ENCODE assay signal across 8 cellular contexts in the genomic region with DNA sequence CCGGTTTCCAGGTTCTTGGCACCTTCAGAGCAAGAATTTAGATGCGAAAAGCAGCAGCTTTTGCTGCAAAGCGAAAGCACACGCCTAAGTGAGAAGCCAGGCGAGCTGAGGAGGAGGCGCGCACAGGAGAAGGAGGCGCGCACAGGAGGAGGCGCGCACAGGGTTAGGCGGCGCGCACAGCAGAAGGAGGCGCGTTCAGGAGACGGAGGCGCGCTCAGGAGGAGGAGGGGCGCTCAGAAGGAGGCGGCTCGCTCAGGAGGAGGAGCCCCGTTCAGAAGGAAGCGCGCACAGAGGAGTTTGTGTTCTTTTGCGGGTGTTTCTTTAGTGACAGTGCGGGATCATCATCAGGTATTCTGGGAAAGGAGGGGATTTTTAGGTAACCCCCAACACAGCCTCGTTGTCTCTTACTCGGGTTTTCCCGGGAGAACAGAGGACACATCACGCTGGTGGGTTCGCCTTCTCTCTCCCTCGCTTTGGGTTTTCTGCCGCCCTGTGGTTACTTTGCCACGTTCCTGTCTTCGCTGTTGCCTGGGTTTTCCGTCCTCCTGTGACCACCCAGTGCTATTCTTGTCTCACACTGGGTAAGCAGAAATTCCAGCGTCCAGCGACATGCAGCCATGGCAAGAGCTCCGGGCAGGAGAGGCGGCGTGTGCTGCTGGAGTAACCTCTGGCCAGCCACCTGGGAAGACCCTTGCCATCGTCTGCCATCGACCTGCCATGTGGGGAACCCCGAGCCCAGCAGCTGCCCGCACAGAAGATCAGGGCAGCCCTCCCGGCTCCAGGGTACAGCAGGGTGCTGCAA. TPM values are rescaled to one million over a fixed set of nuclear protein-coding genes. Genes with fewer than 3 reads are reported as not detected.
DNase-seq lines count a peak whose midpoint lies in the region; ATAC-seq and TF ChIP-seq lines count a peak whose summit lies in the region.

No MANE protein-coding gene starts in this region.

- H3K36me3 ChIP-seq in skeletal muscle satellite cell (ENCODE audit: insufficient read depth, low read length), result peaks cover 6% of the 10 kb centered on the region

- intact Hi-C loops in right cardiac atrium (cut with DNase I), result no loop called here

- H3K4me3 ChIP-seq in right cardiac atrium (ENCODE audit: low read length) (peak overlapping the region; percentile 43), skeletal muscle satellite cell (ENCODE audit: low read length) (peak overlapping the region; percentile 81)

- H3K27me3 ChIP-seq in right cardiac atrium (ENCODE audit: control insufficient read depth, insufficient read depth), result no peaks in the 10 kb centered on the region
- no peaks in the 10 kb centered on the region for H3K27me3 ChIP-seq in skeletal muscle satellite cell (ENCODE audit: control insufficient read depth, insufficient read depth, low read length)

- H3K4me1 ChIP-seq in right cardiac atrium (ENCODE audit: control insufficient read depth, insufficient read depth, low read length) (no peaks in the 10 kb centered on the region), skeletal muscle satellite cell (ENCODE audit: control insufficient read depth, insufficient read depth, low read length) (no peaks in the 10 kb centered on the region)

- 56% methylated on average over 47 of the region's 47 CpGs for WGBS in right cardiac atrium

- peak overlapping the region; percentile 72 for H3K9ac ChIP-seq in skeletal muscle satellite cell (ENCODE audit: low read depth, low read length)

- H3K27ac ChIP-seq in right cardiac atrium (ENCODE audit: low read length), result peak overlapping the region; percentile 66

- peak overlapping the region; percentile 99 for H3K4me2 ChIP-seq in skeletal muscle satellite cell (ENCODE audit: low read length)

- peak; percentile 43 for DNase-seq in DMS79 treated with DMSO at 0.1 percent for 48 hours (lab: John Stamatoyannopoulos, UW)
- DNase-seq in DMS79 (lab: John Stamatoyannopoulos, UW), result no peak
- DNase-seq in amygdala (lab: John Stamatoyannopoulos, UW), result peak in 45 of 56 donors; percentile 5 to 81 (median 37)
- DNase-seq in right cardiac atrium, result peak; percentile 47 to 91 (median 75)
- no peak for DNase-seq in NCI-H2107 treated with DMSO at 0.1 percent for 48 hours (lab: John Stamatoyannopoulos, UW; ENCODE audit: unreplicated experiment)

- H3K9me3 ChIP-seq in right cardiac atrium (ENCODE audit: control insufficient read depth, low read length), result no peaks in the 10 kb centered on the region
- H3K9me3 ChIP-seq in skeletal muscle satellite cell (replicated peaks; ENCODE audit: low read length), result no peaks in the 10 kb centered on the region

- ATAC-seq in HG03097 (IDR thresholded peaks at IDR 0.05; ENCODE audit: low FRiP score, unreplicated experiment), result peak; percentile 98
- ATAC-seq in SK-N-SH treated with all-trans-retinoic acid at 6 μM for 48 hours, result peak; percentile 89
- peak; percentile 98 for ATAC-seq in right cardiac atrium

TF ChIP-seq in SK-N-SH treated with all-trans-retinoic acid at 6 μM for 48 hours, 23 proteins besides CTCF, POLR2A, EP300 and RAD21 (continues in another document):
- TF ChIP-seq ISL1 (CRISPR knock-in tag; IDR thresholded peaks at IDR 0.05) (no peak), ZNF70 (CRISPR knock-in tag; IDR thresholded peaks at IDR 0.05) (no peak), PPARA (CRISPR knock-in tag; IDR thresholded peaks at IDR 0.05; ENCODE audit: borderline replicate concordance) (no peak), ZFP30 (CRISPR knock-in tag; IDR thresholded peaks at IDR 0.05) (no peak), ZNF8 (CRISPR knock-in tag; IDR thresholded peaks at IDR 0.05) (no peak), BACH2 (CRISPR knock-in tag; IDR thresholded peaks at IDR 0.05; ENCODE audit: borderline replicate concordance) (no peak), ZFP3 (CRISPR knock-in tag; IDR thresholded peaks at IDR 0.05) (no peak), ZNF565 (CRISPR knock-in tag; conservative IDR thresholded peaks at IDR 0.05; ENCODE audit: low read depth) (no peak), ZC3H10 (CRISPR knock-in tag; IDR thresholded peaks at IDR 0.05) (no peak), CSDC2 (CRISPR knock-in tag; IDR thresholded peaks at IDR 0.05) (no peak), ARNTL (CRISPR knock-in tag; IDR thresholded peaks at IDR 0.05; ENCODE audit: borderline replicate concordance, low read depth) (no peak), SNAI2 (CRISPR knock-in tag; IDR thresholded peaks at IDR 0.05) (no peak), GLIS3 (CRISPR knock-in tag; IDR thresholded peaks at IDR 0.05) (no peak)
- TF ChIP-seq, protein P1, sequence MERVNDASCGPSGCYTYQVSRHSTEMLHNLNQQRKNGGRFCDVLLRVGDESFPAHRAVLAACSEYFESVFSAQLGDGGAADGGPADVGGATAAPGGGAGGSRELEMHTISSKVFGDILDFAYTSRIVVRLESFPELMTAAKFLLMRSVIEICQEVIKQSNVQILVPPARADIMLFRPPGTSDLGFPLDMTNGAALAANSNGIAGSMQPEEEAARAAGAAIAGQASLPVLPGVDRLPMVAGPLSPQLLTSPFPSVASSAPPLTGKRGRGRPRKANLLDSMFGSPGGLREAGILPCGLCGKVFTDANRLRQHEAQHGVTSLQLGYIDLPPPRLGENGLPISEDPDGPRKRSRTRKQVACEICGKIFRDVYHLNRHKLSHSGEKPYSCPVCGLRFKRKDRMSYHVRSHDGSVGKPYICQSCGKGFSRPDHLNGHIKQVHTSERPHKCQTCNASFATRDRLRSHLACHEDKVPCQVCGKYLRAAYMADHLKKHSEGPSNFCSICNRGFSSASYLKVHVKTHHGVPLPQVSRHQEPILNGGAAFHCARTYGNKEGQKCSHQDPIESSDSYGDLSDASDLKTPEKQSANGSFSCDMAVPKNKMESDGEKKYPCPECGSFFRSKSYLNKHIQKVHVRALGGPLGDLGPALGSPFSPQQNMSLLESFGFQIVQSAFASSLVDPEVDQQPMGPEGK (CRISPR knock-in tag; IDR thresholded peaks at IDR 0.05; ENCODE audit: borderline replicate concordance), result no peak
- TF ChIP-seq, protein P2, sequence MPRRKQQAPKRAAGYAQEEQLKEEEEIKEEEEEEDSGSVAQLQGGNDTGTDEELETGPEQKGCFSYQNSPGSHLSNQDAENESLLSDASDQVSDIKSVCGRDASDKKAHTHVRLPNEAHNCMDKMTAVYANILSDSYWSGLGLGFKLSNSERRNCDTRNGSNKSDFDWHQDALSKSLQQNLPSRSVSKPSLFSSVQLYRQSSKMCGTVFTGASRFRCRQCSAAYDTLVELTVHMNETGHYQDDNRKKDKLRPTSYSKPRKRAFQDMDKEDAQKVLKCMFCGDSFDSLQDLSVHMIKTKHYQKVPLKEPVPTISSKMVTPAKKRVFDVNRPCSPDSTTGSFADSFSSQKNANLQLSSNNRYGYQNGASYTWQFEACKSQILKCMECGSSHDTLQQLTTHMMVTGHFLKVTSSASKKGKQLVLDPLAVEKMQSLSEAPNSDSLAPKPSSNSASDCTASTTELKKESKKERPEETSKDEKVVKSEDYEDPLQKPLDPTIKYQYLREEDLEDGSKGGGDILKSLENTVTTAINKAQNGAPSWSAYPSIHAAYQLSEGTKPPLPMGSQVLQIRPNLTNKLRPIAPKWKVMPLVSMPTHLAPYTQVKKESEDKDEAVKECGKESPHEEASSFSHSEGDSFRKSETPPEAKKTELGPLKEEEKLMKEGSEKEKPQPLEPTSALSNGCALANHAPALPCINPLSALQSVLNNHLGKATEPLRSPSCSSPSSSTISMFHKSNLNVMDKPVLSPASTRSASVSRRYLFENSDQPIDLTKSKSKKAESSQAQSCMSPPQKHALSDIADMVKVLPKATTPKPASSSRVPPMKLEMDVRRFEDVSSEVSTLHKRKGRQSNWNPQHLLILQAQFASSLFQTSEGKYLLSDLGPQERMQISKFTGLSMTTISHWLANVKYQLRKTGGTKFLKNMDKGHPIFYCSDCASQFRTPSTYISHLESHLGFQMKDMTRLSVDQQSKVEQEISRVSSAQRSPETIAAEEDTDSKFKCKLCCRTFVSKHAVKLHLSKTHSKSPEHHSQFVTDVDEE (CRISPR knock-in tag; IDR thresholded peaks at IDR 0.05), result no peak
- TF ChIP-seq, protein P3, sequence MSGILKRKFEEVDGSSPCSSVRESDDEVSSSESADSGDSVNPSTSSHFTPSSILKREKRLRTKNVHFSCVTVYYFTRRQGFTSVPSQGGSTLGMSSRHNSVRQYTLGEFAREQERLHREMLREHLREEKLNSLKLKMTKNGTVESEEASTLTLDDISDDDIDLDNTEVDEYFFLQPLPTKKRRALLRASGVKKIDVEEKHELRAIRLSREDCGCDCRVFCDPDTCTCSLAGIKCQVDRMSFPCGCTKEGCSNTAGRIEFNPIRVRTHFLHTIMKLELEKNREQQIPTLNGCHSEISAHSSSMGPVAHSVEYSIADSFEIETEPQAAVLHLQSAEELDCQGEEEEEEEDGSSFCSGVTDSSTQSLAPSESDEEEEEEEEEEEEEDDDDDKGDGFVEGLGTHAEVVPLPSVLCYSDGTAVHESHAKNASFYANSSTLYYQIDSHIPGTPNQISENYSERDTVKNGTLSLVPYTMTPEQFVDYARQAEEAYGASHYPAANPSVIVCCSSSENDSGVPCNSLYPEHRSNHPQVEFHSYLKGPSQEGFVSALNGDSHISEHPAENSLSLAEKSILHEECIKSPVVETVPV (CRISPR knock-in tag; IDR thresholded peaks at IDR 0.05), result no peak
- TF ChIP-seq, protein P4, sequence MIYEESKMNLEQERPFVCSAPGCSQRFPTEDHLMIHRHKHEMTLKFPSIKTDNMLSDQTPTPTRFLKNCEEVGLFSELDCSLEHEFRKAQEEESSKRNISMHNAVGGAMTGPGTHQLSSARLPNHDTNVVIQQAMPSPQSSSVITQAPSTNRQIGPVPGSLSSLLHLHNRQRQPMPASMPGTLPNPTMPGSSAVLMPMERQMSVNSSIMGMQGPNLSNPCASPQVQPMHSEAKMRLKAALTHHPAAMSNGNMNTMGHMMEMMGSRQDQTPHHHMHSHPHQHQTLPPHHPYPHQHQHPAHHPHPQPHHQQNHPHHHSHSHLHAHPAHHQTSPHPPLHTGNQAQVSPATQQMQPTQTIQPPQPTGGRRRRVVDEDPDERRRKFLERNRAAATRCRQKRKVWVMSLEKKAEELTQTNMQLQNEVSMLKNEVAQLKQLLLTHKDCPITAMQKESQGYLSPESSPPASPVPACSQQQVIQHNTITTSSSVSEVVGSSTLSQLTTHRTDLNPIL (CRISPR knock-in tag; IDR thresholded peaks at IDR 0.05; ENCODE audit: low read depth), result no peak

RNA-seq across cellular contexts. Expression of a gene that starts 47.0 kb away (rescaled TPM):
- total RNA-seq in right cardiac atrium, result 10 to 100 TPM in 3 of 4 donors, 1 to 10 TPM in 1; 9.6 to 13.6 (median 11.8) TPM
- polyA plus RNA-seq in right cardiac atrium, result 6.3 TPM
- 17.9 and 18.0 TPM in 2 replicates for total RNA-seq in skeletal muscle satellite cell (2012; rRNA removed)

RNA-seq across cellular contexts. Expression of a gene that starts 47.1 kb away (rescaled TPM):
- total RNA-seq in right cardiac atrium, result 10 to 100 TPM; 14.6 to 16.1 (median 14.8) TPM
- polyA plus RNA-seq in right cardiac atrium, result 7.5 TPM
- total RNA-seq in skeletal muscle satellite cell (2012; rRNA removed), result 46.3 and 46.4 TPM in 2 replicates

Comparison
In these comparisons a context has a peak if more than half of its experiments do, and no peak if none do; other contexts are left out.
1. DNase-seq: peak in DMS79 treated with DMSO at 0.1 percent for 48 hours (single experiment), amygdala (45 of 56) and right cardiac atrium (3 of 3); none in DMS79 (single experiment) and NCI-H2107 treated with DMSO at 0.1 percent for 48 hours (single experiment).
2. Peak in every context shown above with its lines, with median percentiles within 50 percentile points of each other: ATAC-seq.